Comparison of ENCODE assay signal across 19 cellular contexts in the genomic region with DNA sequence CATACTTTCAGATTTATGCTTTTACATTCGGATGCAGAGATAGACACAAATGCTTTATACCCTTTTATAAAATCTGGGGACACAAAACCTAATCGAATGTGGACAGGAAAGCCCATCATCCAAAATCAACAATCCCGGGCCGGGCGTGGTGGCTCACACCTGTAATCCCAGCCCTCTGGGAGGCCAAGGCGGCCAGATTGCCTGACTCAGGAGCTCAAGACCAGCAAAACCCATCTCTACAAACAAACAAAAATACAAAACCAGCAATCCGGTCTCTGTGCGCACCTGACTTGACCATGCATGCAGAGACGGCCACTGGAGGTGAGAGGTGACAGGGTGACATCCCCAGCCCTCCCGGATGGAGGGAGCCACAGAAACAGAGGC. TPM values are rescaled to one million over a fixed set of nuclear protein-coding genes. Genes with fewer than 3 reads are reported as not detected.
A peak's percentile ranks its signal among the peaks of the same experiment; 100 is the strongest.
DNase-seq lines count a peak whose midpoint lies in the region; ATAC-seq, FAIRE-seq and TF ChIP-seq lines count a peak whose summit lies in the region.
"Had no signal": no experiment of that assay in that cellular context is flagged by ENCODE, and none has a peak within 500 bp of the region (broad histone marks: within the 10 kb centered on the region; RNA-seq: fewer than 3 reads in every experiment).

No MANE protein-coding gene starts in this region.

- no peak overlapping the region for H3K9ac ChIP-seq in kidney (ENCODE audit: low read length in 2 of 2)

- peaks cover 0 to 7% (median 0%) of the 10 kb centered on the region in 7 donors for H3K9me3 Mint-ChIP-seq in CD14-positive monocyte

- TF ChIP-seq POLR2A in GM18505 (IDR thresholded peaks at IDR 0.05; ENCODE audit: borderline replicate concordance, extremely low read depth, insufficient read depth, insufficient read length): no peak

- peaks cover 60% of the 10 kb centered on the region for H3K4me1 ChIP-seq in left ventricle myocardium inferior
- H3K4me1 ChIP-seq in kidney (ENCODE audit: control insufficient read depth in 1 of 2, insufficient read depth in 1 of 2, low read depth in 1 of 2, low read length in 2 of 2): no peaks in the 10 kb centered on the region

- H3K9me3 ChIP-seq in left ventricle myocardium inferior (replicated peaks) (no peaks in the 10 kb centered on the region), kidney (ENCODE audit: control insufficient read depth in 1 of 2, low read length in 2 of 2) (no peaks in the 10 kb centered on the region)

- H3K36me3 Mint-ChIP-seq in CD14-positive monocyte: no peaks in the 10 kb centered on the region
- H3K36me3 Mint-ChIP-seq: CD4-positive, CD25-positive, alpha-beta regulatory T cell had no signal

- H3K27ac Mint-ChIP-seq in CD14-positive monocyte: no peak overlapping the region

- ATAC-seq in left cardiac atrium (no peak), GM18505 (IDR thresholded peaks at IDR 0.05; ENCODE audit: unreplicated experiment) (no peak)

- intact Hi-C loops in left ventricle myocardium inferior (cut with micrococcal nuclease) (no loop called here), left cardiac atrium (cut with DNase I) (loop anchor here in 1 of 2 donors (5.0 kb wide), 1 partner anchor 54 kb away; no protein-coding TSS in a partner anchor), kidney (cut with DNase I) (no loop called here), CD14-positive monocyte (cut with micrococcal nuclease) (no loop called here)

- no peak for TF ChIP-seq CTCF in left ventricle myocardium inferior (IDR thresholded peaks at IDR 0.05; ENCODE audit: borderline replicate concordance)
- TF ChIP-seq CTCF in kidney (IDR thresholded peaks at IDR 0.05; ENCODE audit: borderline replicate concordance, extremely low read depth, insufficient read depth): no peak
- TF ChIP-seq CTCF in CD14-positive monocyte (IDR thresholded peaks at IDR 0.05): no peak

- DNase-seq in left ventricle myocardium inferior (no peak), left cardiac atrium (no peak), kidney (peak; percentile 31), CD14-positive monocyte (ENCODE audit: low spot score) (no peak)
- no peak for DNase-seq in stimulated activated CD4-positive, alpha-beta T cell treated with anti-CD3 and anti-CD28 coated beads, Interleukin-4, amount 100 ng/mL, for 4 hours
- DNase-seq: AML-193; CD4-positive, CD25-positive, alpha-beta regulatory T cell; NCI-H146; NCI-H2081 treated with DMSO at 0.1 percent for 48 hours; NCI-H2227 treated with DMSO at 0.1 percent for 48 hours; NCI-H526 treated with DMSO at 0.1 percent for 48 hours; SHP77 had no signal

- H3K36me3 ChIP-seq in left ventricle myocardium inferior (no peaks in the 10 kb centered on the region), kidney (ENCODE audit: control insufficient read depth in 1 of 2, insufficient read depth in 2 of 2, low read length in 2 of 2) (no peaks in the 10 kb centered on the region)

- H3K4me1 Mint-ChIP-seq in CD14-positive monocyte: no peaks in the 10 kb centered on the region
- H3K4me1 Mint-ChIP-seq: CD4-positive, CD25-positive, alpha-beta regulatory T cell had no signal

- no peak for FAIRE-seq in kidney (lab: Jason Lieb, UNC)
- FAIRE-seq: GM12891, HTR-8/SVneo had no signal

- H3K27ac ChIP-seq in left ventricle myocardium inferior (replicated peaks) (peak overlapping the region; percentile 79), angular gyrus (ENCODE audit: low read depth, low read length) (peak overlapping the region; percentile 96), kidney (ENCODE audit: low read depth in 2 of 2, low read length in 2 of 2) (no peak overlapping the region), temporal lobe (ENCODE audit: low read depth, low read length) (peak overlapping the region; percentile 99)

- H3K4me3 ChIP-seq in left ventricle myocardium inferior: peak overlapping the region; percentile 11
- no peak overlapping the region for H3K4me3 ChIP-seq in kidney (ENCODE audit: low read length in 2 of 2)

- H3K4me3 Mint-ChIP-seq in CD14-positive monocyte: no peak overlapping the region
- H3K4me3 Mint-ChIP-seq: CD4-positive, CD25-positive, alpha-beta regulatory T cell had no signal

- H3K27me3 ChIP-seq in left ventricle myocardium inferior (ENCODE audit: low read depth): no peaks in the 10 kb centered on the region

- peaks cover 3 to 9% (median 3%) of the 10 kb centered on the region in 3 donors for H3K27me3 Mint-ChIP-seq in CD14-positive monocyte (ENCODE audit: low read depth in 3 of 3)

RNA-seq across cellular contexts. Expression of a gene that starts 13.5 kb away (rescaled TPM):
- 77.1 TPM for total RNA-seq in left ventricle myocardium inferior
- 10 to 100 TPM; 28.1 to 36.0 TPM for total RNA-seq in left cardiac atrium
- total RNA-seq in kidney: 42.7 TPM
- polyA plus RNA-seq in kidney (ENCODE audit: insufficient read depth, low read depth, low replicate concordance): 9.8 TPM
- 9.8 TPM for total RNA-seq in temporal lobe
- polyA plus RNA-seq in CD14-positive monocyte: not detected
- total RNA-seq: A673, G401 had no signal

Comparison
In these comparisons a context has a peak if more than half of its experiments do, and no peak if none do; other contexts are left out.
1. H3K27ac ChIP-seq: peak in left ventricle myocardium inferior (single experiment), angular gyrus (single experiment) and temporal lobe (single experiment); none in kidney (0 of 2).